ENCODE assay signal across 1 cellular context in the genomic region with DNA sequence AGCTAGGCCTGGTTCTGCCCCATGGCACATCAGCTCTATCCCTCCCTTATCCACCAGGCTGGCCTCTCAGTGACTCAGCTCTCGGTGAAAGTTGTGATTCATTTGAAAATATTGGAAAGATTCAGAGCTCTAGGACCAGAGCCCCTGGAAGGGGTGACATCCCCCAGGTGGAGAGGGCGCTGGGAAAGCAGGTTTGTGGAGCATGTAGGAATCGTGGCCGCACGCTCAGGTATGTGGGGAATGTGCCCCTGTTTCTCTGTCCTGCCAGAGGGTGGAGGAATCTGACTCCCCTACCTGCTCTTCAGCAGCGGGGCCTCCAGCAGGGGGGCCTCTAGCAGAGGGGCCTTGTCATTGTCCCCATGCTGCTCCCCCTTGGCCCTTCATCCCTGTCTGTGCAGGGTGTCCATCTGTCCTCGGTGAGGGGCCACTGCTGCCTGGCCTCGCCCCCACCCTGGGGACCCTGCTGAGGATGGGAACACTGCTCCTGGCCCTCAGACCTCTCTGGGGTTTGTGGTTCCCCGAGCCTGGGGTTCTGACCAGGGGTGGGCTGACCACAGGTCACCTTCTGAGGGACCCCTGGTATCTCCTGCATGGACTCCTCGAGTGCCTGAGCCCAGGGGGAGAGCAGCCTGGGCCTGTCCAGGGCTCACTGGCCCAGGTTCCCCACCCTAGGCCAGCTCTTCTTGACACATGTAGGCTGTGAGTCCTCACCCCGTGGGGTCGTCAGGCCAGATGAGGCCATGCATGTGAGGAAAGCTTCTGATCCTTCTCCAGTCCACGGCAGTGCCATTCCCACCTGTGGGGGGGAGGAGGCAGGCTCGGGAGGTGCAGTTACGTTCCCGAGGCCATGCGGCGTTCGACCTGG.
TF ChIP-seq lines count a peak whose summit lies in the region.

No MANE protein-coding gene starts in this region.

TF ChIP-seq in HCT116, 20 proteins besides CTCF, POLR2A, EP300 and RAD21 (continued from another document):
- TF ChIP-seq REST (IDR thresholded peaks at IDR 0.05; ENCODE audit: low read depth): no peak
